ENCODE assay signal across 14 cellular contexts in genomic region chr1:163875927-163876320, GRCh38.
DNase-seq lines count a peak whose midpoint lies in the region; ATAC-seq and TF ChIP-seq lines count a peak whose summit lies in the region.
"Had no signal": no experiment of that assay in that cellular context is flagged by ENCODE, and none has a peak within 500 bp of the region (broad histone marks: within the 10 kb centered on the region; RNA-seq: fewer than 3 reads in every experiment).

No MANE protein-coding gene starts in this region.

- no peak for TF ChIP-seq POLR2A in stomach (IDR thresholded peaks at IDR 0.05)

- H3K4me2 ChIP-seq in GM23248 (ENCODE audit: unreplicated experiment): peak overlapping the region; percentile 79

- no peaks in the 10 kb centered on the region for H4K20me1 ChIP-seq in GM23248 (ENCODE audit: insufficient read depth)

- POLR2A ChIA-PET in activated CD4-positive, alpha-beta memory T cell treated with anti-CD3 and anti-CD28 coated beads for 36 hours (lab: Charles Lee): no interaction called here

- H3K36me3 ChIP-seq in GM23248 (ENCODE audit: low read depth) (no peaks in the 10 kb centered on the region), stomach (no peaks in the 10 kb centered on the region)

- H3K4me3 Mint-ChIP-seq in activated CD4-positive, alpha-beta memory T cell treated with anti-CD3 and anti-CD28 coated beads for 36 hours: no peak overlapping the region
- H3K4me3 Mint-ChIP-seq: dendritic cell treated with granulocyte-macrophage colony-stimulating factor and Interleukin-4, amounts not matched to agents 40 ng/mL and 50 ng/mL, for 4 days; WTC11 had no signal

- H3K9me3 Mint-ChIP-seq in activated CD4-positive, alpha-beta memory T cell treated with anti-CD3 and anti-CD28 coated beads for 36 hours: peaks cover 14% of the 10 kb centered on the region
- H3K9me3 Mint-ChIP-seq: dendritic cell treated with granulocyte-macrophage colony-stimulating factor and Interleukin-4, amounts not matched to agents 40 ng/mL and 50 ng/mL, for 4 days had no signal

- H3K9me3 ChIP-seq in GM23248 (ENCODE audit: low read depth) (no peaks in the 10 kb centered on the region), stomach (no peaks in the 10 kb centered on the region)

- in situ Hi-C loops in GM23248 (cut with MboI): no loop called here

- no peak for TF ChIP-seq EP300 in stomach (IDR thresholded peaks at IDR 0.05)

- H3F3A ChIP-seq in GM23248 (ENCODE audit: insufficient read depth): peaks cover 23% of the 10 kb centered on the region

- H3K27ac Mint-ChIP-seq in activated CD4-positive, alpha-beta memory T cell treated with anti-CD3 and anti-CD28 coated beads for 36 hours: no peak overlapping the region
- H3K27ac Mint-ChIP-seq: dendritic cell treated with granulocyte-macrophage colony-stimulating factor and Interleukin-4, amounts not matched to agents 40 ng/mL and 50 ng/mL, for 4 days; WTC11 had no signal

- peak; percentile 92 for DNase-seq in GM23248
- peak; percentile 14 for DNase-seq in amniotic epithelial cell (ENCODE audit: low read depth)
- DNase-seq in Right ventricle myocardium superior: no peak
- DNase-seq in stomach: no peak
- DNase-seq in GM10266 (ENCODE audit: extremely low spot score): no peak
- no peak for DNase-seq in NCI-H128 (lab: John Stamatoyannopoulos, UW; ENCODE audit: unreplicated experiment)
- no peak for DNase-seq in activated CD4-positive, alpha-beta memory T cell treated with anti-CD3 and anti-CD28 coated beads for 36 hours
- DNase-seq: activated T-cell treated with anti-CD3 and anti-CD28 coated beads, Interleukin-2, amount 50 U/mL, for 48 hours; NCI-H2107; RPMI8226; stimulated activated CD4-positive, alpha-beta T cell treated with anti-CD3 and anti-CD28 coated beads, Interleukin-2, amount 100 ng/mL, for 48 hours had no signal

- intact Hi-C loops in Right ventricle myocardium superior (cut with DNase I) (no loop called here), stomach (cut with DNase I; ENCODE audit: low total_unique reads) (no loop called here)
- intact Hi-C loops in activated CD4-positive, alpha-beta memory T cell treated with anti-CD3 and anti-CD28 coated beads for 36 hours (cut with micrococcal nuclease): no loop called here

- H3K4me1 Mint-ChIP-seq in activated CD4-positive, alpha-beta memory T cell treated with anti-CD3 and anti-CD28 coated beads for 36 hours (ENCODE audit: low read depth): no peaks in the 10 kb centered on the region

- TF ChIP-seq CTCF in stomach (IDR thresholded peaks at IDR 0.05) (no peak), GM10266 (IDR thresholded peaks at IDR 0.05; ENCODE audit: control insufficient read depth, insufficient read depth, low read depth, missing control alignments) (no peak)

- peak overlapping the region; percentile 85 for H2AFZ ChIP-seq in GM23248

- H3K9ac ChIP-seq in GM23248: peak overlapping the region; percentile 83

- H3K27ac ChIP-seq in GM23248: peak overlapping the region; percentile 99
- H3K27ac ChIP-seq in stomach: peak overlapping the region in 4 of 5 donors; percentile 36 to 72 (median 56)

- no peaks in the 10 kb centered on the region for H3K9me2 ChIP-seq in GM23248 (ENCODE audit: insufficient read depth)

- H3K27me3 ChIP-seq in GM23248 (replicated peaks; ENCODE audit: insufficient read depth): no peaks in the 10 kb centered on the region
- H3K27me3 ChIP-seq in stomach: no peaks in the 10 kb centered on the region

- H3K4me3 ChIP-seq in GM23248 (peak overlapping the region; percentile 63), stomach (no peak overlapping the region)

- no peaks in the 10 kb centered on the region for H3K27me3 Mint-ChIP-seq in activated CD4-positive, alpha-beta memory T cell treated with anti-CD3 and anti-CD28 coated beads for 36 hours
- H3K27me3 Mint-ChIP-seq: dendritic cell treated with granulocyte-macrophage colony-stimulating factor and Interleukin-4, amounts not matched to agents 40 ng/mL and 50 ng/mL, for 4 days had no signal

- peaks cover 45% of the 10 kb centered on the region for H3K4me1 ChIP-seq in GM23248 (ENCODE audit: insufficient read depth)
- H3K4me1 ChIP-seq in stomach: peaks cover 0 to 6% (median 0%) of the 10 kb centered on the region in 4 donors

- CTCF ChIA-PET in activated CD4-positive, alpha-beta memory T cell treated with anti-CD3 and anti-CD28 coated beads for 36 hours (lab: Charles Lee): no interaction called here

- 2 to 3% methylated on average over 6 of the region's 6 CpGs for WGBS in GM23248 (ENCODE audit: low coverage in 1 of 2, low lambda C conversion rate in 2 of 2, missing lambda C conversion rate in 2 of 2), 2 experiments
- 28 to 33% (median 32%) methylated on average over 6 of the region's 6 CpGs for WGBS in stomach, 5 donors

- H3K79me2 ChIP-seq in GM23248 (ENCODE audit: insufficient read depth): no peaks in the 10 kb centered on the region

- ATAC-seq in Right ventricle myocardium superior (ENCODE audit: poor library complexity): peak; percentile 74
- ATAC-seq in GM21529 (IDR thresholded peaks at IDR 0.05; ENCODE audit: unreplicated experiment): no peak

- no peaks in the 10 kb centered on the region for H3K36me3 Mint-ChIP-seq in activated CD4-positive, alpha-beta memory T cell treated with anti-CD3 and anti-CD28 coated beads for 36 hours
- H3K36me3 Mint-ChIP-seq: WTC11 had no signal

Comparison
In these comparisons a context has a peak if more than half of its experiments do, and no peak if none do; other contexts are left out.
1. DNase-seq: peak in GM23248 (single experiment) and amniotic epithelial cell (single experiment); none in Right ventricle myocardium superior (single experiment), stomach (single experiment), GM10266 (single experiment), NCI-H128 (single experiment) and activated CD4-positive, alpha-beta memory T cell treated with anti-CD3 and anti-CD28 coated beads for 36 hours (single experiment).